ENCODE assay signal across 27 cellular contexts in genomic region chr6:24606200-24606599, GRCh38.
"Had no signal": no experiment of that assay in that cellular context is flagged by ENCODE, and none has a peak within 500 bp of the region (broad histone marks: within the 10 kb centered on the region; RNA-seq: fewer than 3 reads in every experiment).

No MANE protein-coding gene starts in this region.

- H3K9me3 ChIP-seq: left ventricle myocardium inferior, ovary, right atrium auricular region, stomach, testis, thyroid gland, transverse colon, upper lobe of left lung, vagina had no signal

- H3K36me3 ChIP-seq: left ventricle myocardium inferior, ovary, right atrium auricular region, stomach, thyroid gland, transverse colon, upper lobe of left lung, vagina had no signal

- H3K27me3 ChIP-seq: ovary, right atrium auricular region, stomach, testis, thyroid gland, transverse colon, upper lobe of left lung, vagina had no signal

- H3K4me1 Mint-ChIP-seq: immature natural killer cell; mesothelial cell of epicardium; naive B cell; natural killer cell; stimulated activated naive B cell treated with anti-CD40 and anti-IgM and Interleukin-4, amounts not matched to agents 10 μg/mL and 1 μg/mL and 100 μg/mL, for 72 hours had no signal

- H3K36me3 Mint-ChIP-seq: immature natural killer cell; mesothelial cell of epicardium; naive B cell; natural killer cell; stimulated activated naive B cell treated with anti-CD40 and anti-IgM and Interleukin-4, amounts not matched to agents 10 μg/mL and 1 μg/mL and 100 μg/mL, for 72 hours had no signal

- DNase-seq: hippocampal formation; immature natural killer cell; kidney; left ventricle myocardium inferior; mesendoderm; naive B cell; natural killer cell; nucleus accumbens; ovary; stimulated activated CD4-positive, alpha-beta T cell treated with anti-CD3 and anti-CD28 coated beads, Interleukin-12 subunit alpha, Interleukin-12 subunit beta, amount 100 ng/mL, for 4 hours; stimulated activated CD4-positive, alpha-beta T cell treated with anti-CD3 and anti-CD28 coated beads, Interleukin-15, amount 100 ng/mL, for 24 hours; stimulated activated CD4-positive, alpha-beta T cell treated with anti-CD3 and anti-CD28 coated beads, Interleukin-2, amount 100 ng/mL, for 24 hours; stimulated activated CD4-positive, alpha-beta T cell treated with anti-CD3 and anti-CD28 coated beads, Interleukin-4, amount 100 ng/mL, for 1 hour; stimulated activated naive B cell treated with anti-CD40 and anti-IgM and Interleukin-4, amounts not matched to agents 10 μg/mL and 1 μg/mL and 100 μg/mL, for 72 hours; stimulated activated naive CD8-positive, alpha-beta T cell treated with anti-CD3 and anti-CD28 coated beads, Interleukin-15, Interleukin-2, amounts not matched to agents 100 U/mL and 50 U/mL, for 24 hours; stomach; testis; thyroid gland; transverse colon; upper lobe of left lung had no signal

- H3K27ac Mint-ChIP-seq: mesothelial cell of epicardium; natural killer cell; progenitor cell of endocrine pancreas; stimulated activated naive B cell treated with anti-CD40 and anti-IgM and Interleukin-4, amounts not matched to agents 10 μg/mL and 1 μg/mL and 100 μg/mL, for 72 hours had no signal

- ATAC-seq: natural killer cell; sciatic nerve; stimulated activated naive B cell treated with anti-CD40 and anti-IgM and Interleukin-4, amounts not matched to agents 10 μg/mL and 1 μg/mL and 100 μg/mL, for 72 hours; stimulated activated naive CD8-positive, alpha-beta T cell treated with anti-CD3 and anti-CD28 coated beads, Interleukin-15, Interleukin-2, amounts not matched to agents 100 U/mL and 50 U/mL, for 24 hours had no signal

- H3K27me3 Mint-ChIP-seq: progenitor cell of endocrine pancreas had no signal

- H3K4me1 ChIP-seq: left ventricle myocardium inferior, right atrium auricular region, stomach, testis, thyroid gland, transverse colon, upper lobe of left lung, vagina had no signal

- H3K4me3 ChIP-seq: left ventricle myocardium inferior, lung, ovary, right atrium auricular region, skin epidermis, stomach, testis, thyroid gland, transverse colon, upper lobe of left lung, vagina had no signal

- H3K4me3 Mint-ChIP-seq: immature natural killer cell; mesothelial cell of epicardium; naive B cell; natural killer cell; stimulated activated naive B cell treated with anti-CD40 and anti-IgM and Interleukin-4, amounts not matched to agents 10 μg/mL and 1 μg/mL and 100 μg/mL, for 72 hours had no signal

- H3K27ac ChIP-seq: left ventricle myocardium inferior, ovary, right atrium auricular region, skin epidermis, stomach, testis, thyroid gland, transverse colon, upper lobe of left lung, vagina had no signal

- H3K9me3 Mint-ChIP-seq: immature natural killer cell; mesothelial cell of epicardium; naive B cell; natural killer cell; stimulated activated naive B cell treated with anti-CD40 and anti-IgM and Interleukin-4, amounts not matched to agents 10 μg/mL and 1 μg/mL and 100 μg/mL, for 72 hours had no signal
